ENCODE assay signal across 8 cellular contexts in genomic region chr7:128531955-128532478, GRCh38. TPM values are rescaled to one million over a fixed set of nuclear protein-coding genes. Genes with fewer than 3 reads are reported as not detected.
DNase-seq lines count a peak whose midpoint lies in the region; ATAC-seq and TF ChIP-seq lines count a peak whose summit lies in the region.
"Not testable (repeated sequence)": the region's sequence is repeated elsewhere in the genome, so short reads cannot be mapped to it uniquely, and the experiment has no call there.

No MANE protein-coding gene starts in this region.

- ATAC-seq in HG03342 (IDR thresholded peaks at IDR 0.05; ENCODE audit: unreplicated experiment) (peak; percentile 16), sciatic nerve (peak; percentile 27)
- ATAC-seq in activated T-cell treated with anti-CD3 and anti-CD28 coated beads, Interleukin-2, amount 50 U/mL, for 72 hours (replicated peaks in 1 of 2) = not testable (repeated sequence)

- H3K4me1 Mint-ChIP-seq in activated T-cell treated with anti-CD3 and anti-CD28 coated beads, Interleukin-2, amount 50 U/mL, for 72 hours (ENCODE audit: low read depth) = peaks cover 34% of the 10 kb centered on the region

- H3K27me3 ChIP-seq in effector memory CD4-positive, alpha-beta T cell (replicated peaks; ENCODE audit: control insufficient read depth, insufficient read depth, low read length, poor library complexity, severe bottlenecking); layer of hippocampus (ENCODE audit: control insufficient read depth, insufficient read depth, low read length): not testable (repeated sequence)

- peak overlapping the region; percentile 91 for H3K27ac ChIP-seq in effector memory CD4-positive, alpha-beta T cell (ENCODE audit: insufficient read depth, low read length, poor library complexity, severe bottlenecking)
- H3K27ac ChIP-seq in layer of hippocampus (ENCODE audit: low read depth, low read length) (peak overlapping the region; percentile 80), urinary bladder (ENCODE audit: low read depth) (peak overlapping the region; percentile 97)

- not testable (repeated sequence) for TF ChIP-seq CTCF in GM12864 (IDR thresholded peaks at IDR 0.05; ENCODE audit: low read depth, low read length, missing control alignments)

- H3K36me3 Mint-ChIP-seq in activated T-cell treated with anti-CD3 and anti-CD28 coated beads, Interleukin-2, amount 50 U/mL, for 72 hours (ENCODE audit: insufficient read depth in 2 of 2) = peaks cover 5 to 12% of the 10 kb centered on the region in 2 donors

- intact Hi-C loops in sciatic nerve (cut with DNase I) = not testable (repeated sequence)

- not testable (repeated sequence) for H3K27me3 Mint-ChIP-seq in activated T-cell treated with anti-CD3 and anti-CD28 coated beads, Interleukin-2, amount 50 U/mL, for 72 hours (ENCODE audit: low read depth)

- under 1% methylated on average over 30 of the region's 35 CpGs for WGBS in urinary bladder

- H3K9me3 ChIP-seq in effector memory CD4-positive, alpha-beta T cell (ENCODE audit: control insufficient read depth, low read length) = not testable (repeated sequence)

- H3K4me1 ChIP-seq in effector memory CD4-positive, alpha-beta T cell (ENCODE audit: control insufficient read depth, insufficient read depth, low read length, poor library complexity, severe bottlenecking) = peaks cover 11% of the 10 kb centered on the region
- not testable (repeated sequence) for H3K4me1 ChIP-seq in urinary bladder (ENCODE audit: insufficient read depth)

- H3K36me3 ChIP-seq in effector memory CD4-positive, alpha-beta T cell (ENCODE audit: control insufficient read depth, insufficient read depth, low read length); urinary bladder (ENCODE audit: insufficient read depth): not testable (repeated sequence)

- H3K4me3 Mint-ChIP-seq in activated T-cell treated with anti-CD3 and anti-CD28 coated beads, Interleukin-2, amount 50 U/mL, for 72 hours = peak overlapping the region; percentile 84 to 97

- H3K9me3 Mint-ChIP-seq in activated T-cell treated with anti-CD3 and anti-CD28 coated beads, Interleukin-2, amount 50 U/mL, for 72 hours = not testable (repeated sequence)

- H3K4me3 ChIP-seq in GM12864 (ENCODE audit: low read depth, low read length) (peak overlapping the region; percentile 89), urinary bladder (ENCODE audit: low read depth, low read length) (peak overlapping the region; percentile 91)
- peak overlapping the region; percentile 57 for H3K4me3 ChIP-seq in effector memory CD4-positive, alpha-beta T cell (ENCODE audit: insufficient read depth, low read depth, low read length, poor library complexity, severe bottlenecking)

- peak overlapping the region; percentile 98 for H3K27ac Mint-ChIP-seq in activated T-cell treated with anti-CD3 and anti-CD28 coated beads, Interleukin-2, amount 50 U/mL, for 72 hours

- not testable (repeated sequence) for DNase-seq in GM12864 (ENCODE audit: low read depth)
- peak; percentile 58 for DNase-seq in RKO (ENCODE audit: low spot score)
- DNase-seq in activated T-cell treated with anti-CD3 and anti-CD28 coated beads, Interleukin-2, amount 50 U/mL, for 72 hours = peak; percentile 39 to 47
- DNase-seq in effector memory CD4-positive, alpha-beta T cell = peak; percentile 4 to 16 (median 10)
- peak; percentile 67 for DNase-seq in sciatic nerve (ENCODE audit: low spot score)

RNA-seq across cellular contexts. Expression of gene METTL2B, which starts 55.5 kb away (rescaled TPM):
- 10 to 100 TPM; 33.9 to 35.9 TPM for total RNA-seq in activated T-cell treated with anti-CD3 and anti-CD28 coated beads, Interleukin-2, amount 50 U/mL, for 72 hours
- total RNA-seq in sciatic nerve = 23.3 TPM
- total RNA-seq in urinary bladder = 32.5 TPM
- polyA plus RNA-seq in urinary bladder = 12.1 TPM
